ENCODE assay signal across 8 cellular contexts in genomic region chr19:16470911-16471811, GRCh38. TPM values are rescaled to one million over a fixed set of nuclear protein-coding genes. Genes with fewer than 3 reads are reported as not detected.
A peak's percentile ranks its signal among the peaks of the same experiment; 100 is the strongest.
DNase-seq lines count a peak whose midpoint lies in the region; ATAC-seq and TF ChIP-seq lines count a peak whose summit lies in the region.

No MANE protein-coding gene starts in this region.

- 2% methylated on average over 67 of the region's 67 CpGs for WGBS in thymus

- intact Hi-C loops in dorsolateral prefrontal cortex (cut with DNase I): loop anchor here in 1 of 2 donors (1.0 to 5.0 kb wide), 2 partner anchors 25 to 156 kb away; partner anchors contain the start of genes C19orf44, CALR3 and MED26

- peak; percentile 18 for ATAC-seq in GM18498 (IDR thresholded peaks at IDR 0.05; ENCODE audit: unreplicated experiment)
- ATAC-seq in HG03025 (IDR thresholded peaks at IDR 0.05; ENCODE audit: low FRiP score, unreplicated experiment): peak; percentile 15
- ATAC-seq in SK-N-SH treated with all-trans-retinoic acid at 6 μM for 48 hours: peak; percentile 24

- no peaks in the 10 kb centered on the region for H3K9me3 ChIP-seq in thymus (ENCODE audit: control insufficient read depth)

- H3K27ac ChIP-seq in dorsolateral prefrontal cortex (peak overlapping the region in 53 of 59 donors; percentile 8 to 93 (median 79)), thymus (ENCODE audit: low read depth) (no peak overlapping the region)

- no peaks in the 10 kb centered on the region for H3K36me3 ChIP-seq in thymus (ENCODE audit: control insufficient read depth, insufficient read depth)

- no peaks in the 10 kb centered on the region for H3K27me3 ChIP-seq in dorsolateral prefrontal cortex
- H3K27me3 ChIP-seq in thymus (ENCODE audit: control insufficient read depth, insufficient read depth): no peaks in the 10 kb centered on the region

- peaks cover 9% of the 10 kb centered on the region for H3K4me1 ChIP-seq in thymus (ENCODE audit: control insufficient read depth, insufficient read depth, low read length)

- DNase-seq in 8988T (peak; percentile 21), dorsolateral prefrontal cortex (peak in 4 of 10 donors; percentile 16 to 50 (median 20)), midbrain (lab: John Stamatoyannopoulos, UW) (peak; percentile 29), NCI-H187 (lab: John Stamatoyannopoulos, UW) (no peak)

- H3K4me3 ChIP-seq in dorsolateral prefrontal cortex: peak overlapping the region; percentile 51 to 98 (median 91)
- peak overlapping the region; percentile 91 for H3K4me3 ChIP-seq in thymus (ENCODE audit: low read length)

- no peak for TF ChIP-seq CTCF in dorsolateral prefrontal cortex (IDR thresholded peaks at IDR 0.05 in 54 of 56, conservative IDR thresholded peaks at IDR 0.05 in 2 of 56; ENCODE audit: low read depth in 1 of 56, partially characterized antibody in 56 of 56)

TF ChIP-seq in SK-N-SH treated with all-trans-retinoic acid at 6 μM for 48 hours, 23 proteins besides CTCF, POLR2A, EP300 and RAD21:
- TF ChIP-seq ZFP3 (CRISPR knock-in tag; IDR thresholded peaks at IDR 0.05): no peak
- no peak for TF ChIP-seq CREB5 (CRISPR knock-in tag; IDR thresholded peaks at IDR 0.05; ENCODE audit: low read depth)

RNA-seq across cellular contexts. Expression of gene EPS15L1, which starts 0.6 kb away (rescaled TPM):
- 100 to 1,000 TPM in 18 of 120 experiments, 10 to 100 TPM in 102; 66.1 to 116 (median 85.9) TPM for total RNA-seq in dorsolateral prefrontal cortex
- polyA plus RNA-seq in thymus: 19.0 TPM

RNA-seq across cellular contexts. Expression of gene CALR3, which starts 24.8 kb away (rescaled TPM):
- under 1 TPM in 2 of 120 experiments, not detected in 118; 0.51 to 0.90 TPM for total RNA-seq in dorsolateral prefrontal cortex
- 0.09 TPM for polyA plus RNA-seq in thymus

RNA-seq across cellular contexts. Expression of gene C19orf44, which starts 25.0 kb away (rescaled TPM):
- 10 to 100 TPM in 26 of 120 experiments, 1 to 10 TPM in 94; 3.5 to 13.9 (median 7.9) TPM for total RNA-seq in dorsolateral prefrontal cortex
- 4.7 TPM for polyA plus RNA-seq in thymus

Comparison
In these comparisons a context has a peak if more than half of its experiments do, and no peak if none do; other contexts are left out.
1. DNase-seq: peak in 8988T (single experiment) and midbrain (single experiment); none in NCI-H187 (0 of 2).
2. Peak in every context shown above with its lines, with median percentiles within 50 percentile points of each other: ATAC-seq.